Comparison of ENCODE assay signal across 17 cellular contexts in the genomic region with DNA sequence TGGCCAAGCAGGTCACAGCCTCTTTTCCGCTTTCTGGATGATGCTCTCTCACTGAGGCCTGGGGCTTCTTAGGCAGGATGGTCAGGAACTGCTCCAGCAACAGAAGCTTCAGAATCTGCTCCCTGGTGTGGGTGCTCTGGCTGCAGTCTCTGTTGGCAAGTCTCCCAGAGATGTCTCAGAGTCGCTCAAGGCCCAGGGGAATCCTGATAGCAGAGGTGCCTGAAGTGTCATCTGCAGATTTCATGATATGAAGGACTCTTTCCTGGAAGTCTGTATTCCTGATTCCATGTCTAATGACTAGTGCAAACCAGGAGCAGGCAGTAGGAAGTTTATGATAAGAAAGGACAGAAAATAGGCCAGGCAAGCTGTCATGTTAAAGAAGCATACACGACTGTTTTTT.
"Had no signal": no experiment of that assay in that cellular context is flagged by ENCODE, and none has a peak within 500 bp of the region (broad histone marks: within the 10 kb centered on the region; RNA-seq: fewer than 3 reads in every experiment).

No MANE protein-coding gene starts in this region.

- ATAC-seq: activated CD4-positive, alpha-beta T cell treated with anti-CD3 and anti-CD28 coated beads for 36 hours had no signal

- H3K27me3 ChIP-seq: breast epithelium, dorsolateral prefrontal cortex, esophagus squamous epithelium had no signal

- DNase-seq: activated CD4-positive, alpha-beta memory T cell treated with anti-CD3 and anti-CD28 coated beads, Interleukin-2, amount 10 ng/mL, durations not matched to agents 7 days and 5 days; activated CD4-positive, alpha-beta T cell treated with anti-CD3 and anti-CD28 coated beads for 36 hours; activated gamma-delta T cell; activated T-cell treated with anti-CD3 and anti-CD28 coated beads, Interleukin-2, amount 50 U/mL, for 48 hours; anterior cingulate cortex; esophagus squamous epithelium; foreskin fibroblast; head of caudate nucleus; kidney; left ventricle myocardium inferior; mesenchymal stem cell; nephron progenitor cell; stimulated activated CD4-positive, alpha-beta T cell treated with anti-CD3 and anti-CD28 coated beads, Interleukin-15, amount 100 ng/mL, for 24 hours; stimulated activated CD4-positive, alpha-beta T cell treated with anti-CD3 and anti-CD28 coated beads, Interleukin-4, amount 100 ng/mL, for 24 hours; WERI-Rb-1 had no signal

- H3K4me3 ChIP-seq: breast epithelium, dorsolateral prefrontal cortex, esophagus squamous epithelium, left ventricle myocardium inferior had no signal

- H3K36me3 ChIP-seq: breast epithelium, WERI-Rb-1 had no signal

- H3K4me1 ChIP-seq: breast epithelium, esophagus squamous epithelium, left ventricle myocardium inferior had no signal
